Comparison of ENCODE assay signal across 9 cellular contexts in genomic region chr10:58641095-58641531, GRCh38.
DNase-seq lines count a peak whose midpoint lies in the region; ATAC-seq and TF ChIP-seq lines count a peak whose summit lies in the region.
"Had no signal": no experiment of that assay in that cellular context is flagged by ENCODE, and none has a peak within 500 bp of the region (broad histone marks: within the 10 kb centered on the region; RNA-seq: fewer than 3 reads in every experiment).

No MANE protein-coding gene starts in this region.

- H3K9me3 ChIP-seq in lower lobe of right lung = no peaks in the 10 kb centered on the region

- no peaks in the 10 kb centered on the region for H3K36me3 ChIP-seq in lower lobe of right lung

- peaks cover 12% of the 10 kb centered on the region for H3K4me1 Mint-ChIP-seq in nephron progenitor cell

- intact Hi-C loops in lower lobe of right lung (cut with DNase I) = no loop called here

- H3K4me3 ChIP-seq in lower lobe of right lung = no peak overlapping the region
- H3K4me3 ChIP-seq: SK-N-MC had no signal

- peak; percentile 63 for TF ChIP-seq CTCF in C4-2B (conservative IDR thresholded peaks at IDR 0.05)
- peak; percentile 9 for TF ChIP-seq CTCF in lower lobe of right lung (IDR thresholded peaks at IDR 0.05)
- TF ChIP-seq CTCF in nephron progenitor cell (IDR thresholded peaks at IDR 0.05) = no peak
- no peak for TF ChIP-seq CTCF in GM10266 (IDR thresholded peaks at IDR 0.05; ENCODE audit: control insufficient read depth, insufficient read depth, low read depth, missing control alignments)

- no peaks in the 10 kb centered on the region for H3K27me3 ChIP-seq in lower lobe of right lung (ENCODE audit: low read depth)

- H3K4me1 ChIP-seq in lower lobe of right lung = no peaks in the 10 kb centered on the region

- TF ChIP-seq EP300 in Ishikawa (IDR thresholded peaks at IDR 0.05; ENCODE audit: borderline replicate concordance) = no peak

- no peaks in the 10 kb centered on the region for H3K36me3 Mint-ChIP-seq in nephron progenitor cell (ENCODE audit: low read depth)

- TF ChIP-seq RAD21 in Ishikawa (IDR thresholded peaks at IDR 0.05; ENCODE audit: low read depth) = peak; percentile 67

- no peak overlapping the region for H3K27ac ChIP-seq in C4-2B
- H3K27ac ChIP-seq in lower lobe of right lung = no peak overlapping the region
- H3K27ac ChIP-seq: SK-N-MC had no signal

- no peak overlapping the region for H3K4me3 Mint-ChIP-seq in nephron progenitor cell

- DNase-seq in amniotic epithelial cell (ENCODE audit: low read depth) = peak; percentile 92
- no peak for DNase-seq in lower lobe of right lung
- no peak for DNase-seq in nephron progenitor cell
- no peak for DNase-seq in GM10266 (ENCODE audit: extremely low spot score)
- no peak for DNase-seq in stimulated activated naive CD4-positive, alpha-beta T cell (lab: John Stamatoyannopoulos, UW)

- no peak overlapping the region for H3K27ac Mint-ChIP-seq in nephron progenitor cell

- ATAC-seq in lower lobe of right lung = peak in 1 of 2 donors; percentile 44
- no peak for ATAC-seq in GM18519 (IDR thresholded peaks at IDR 0.05; ENCODE audit: low FRiP score, unreplicated experiment)

- no peaks in the 10 kb centered on the region for H3K9me3 Mint-ChIP-seq in nephron progenitor cell

- no peaks in the 10 kb centered on the region for H3K27me3 Mint-ChIP-seq in nephron progenitor cell (ENCODE audit: low read depth, poor library complexity)

TF ChIP-seq in Ishikawa, 13 proteins besides CTCF, POLR2A, EP300 and RAD21:
- TF ChIP-seq YY1 (IDR thresholded peaks at IDR 0.05; ENCODE audit: low read depth) = no peak
- TF ChIP-seq TCF12 (IDR thresholded peaks at IDR 0.05; ENCODE audit: low read depth) = no peak
- TF ChIP-seq, protein P1, sequence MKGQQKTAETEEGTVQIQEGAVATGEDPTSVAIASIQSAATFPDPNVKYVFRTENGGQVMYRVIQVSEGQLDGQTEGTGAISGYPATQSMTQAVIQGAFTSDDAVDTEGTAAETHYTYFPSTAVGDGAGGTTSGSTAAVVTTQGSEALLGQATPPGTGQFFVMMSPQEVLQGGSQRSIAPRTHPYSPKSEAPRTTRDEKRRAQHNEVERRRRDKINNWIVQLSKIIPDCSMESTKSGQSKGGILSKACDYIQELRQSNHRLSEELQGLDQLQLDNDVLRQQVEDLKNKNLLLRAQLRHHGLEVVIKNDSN (IDR thresholded peaks at IDR 0.05) = no peak
- TF ChIP-seq FOXM1 (IDR thresholded peaks at IDR 0.05; ENCODE audit: borderline replicate concordance, low read depth) = no peak
- TF ChIP-seq TAF1 (IDR thresholded peaks at IDR 0.05; ENCODE audit: low read depth) = no peak
- no peak for TF ChIP-seq EGR1 (IDR thresholded peaks at IDR 0.05)
- TF ChIP-seq CREB1 (IDR thresholded peaks at IDR 0.05; ENCODE audit: low read depth) = no peak
- TF ChIP-seq NFIC (IDR thresholded peaks at IDR 0.05) = no peak
- TF ChIP-seq, protein P2, sequence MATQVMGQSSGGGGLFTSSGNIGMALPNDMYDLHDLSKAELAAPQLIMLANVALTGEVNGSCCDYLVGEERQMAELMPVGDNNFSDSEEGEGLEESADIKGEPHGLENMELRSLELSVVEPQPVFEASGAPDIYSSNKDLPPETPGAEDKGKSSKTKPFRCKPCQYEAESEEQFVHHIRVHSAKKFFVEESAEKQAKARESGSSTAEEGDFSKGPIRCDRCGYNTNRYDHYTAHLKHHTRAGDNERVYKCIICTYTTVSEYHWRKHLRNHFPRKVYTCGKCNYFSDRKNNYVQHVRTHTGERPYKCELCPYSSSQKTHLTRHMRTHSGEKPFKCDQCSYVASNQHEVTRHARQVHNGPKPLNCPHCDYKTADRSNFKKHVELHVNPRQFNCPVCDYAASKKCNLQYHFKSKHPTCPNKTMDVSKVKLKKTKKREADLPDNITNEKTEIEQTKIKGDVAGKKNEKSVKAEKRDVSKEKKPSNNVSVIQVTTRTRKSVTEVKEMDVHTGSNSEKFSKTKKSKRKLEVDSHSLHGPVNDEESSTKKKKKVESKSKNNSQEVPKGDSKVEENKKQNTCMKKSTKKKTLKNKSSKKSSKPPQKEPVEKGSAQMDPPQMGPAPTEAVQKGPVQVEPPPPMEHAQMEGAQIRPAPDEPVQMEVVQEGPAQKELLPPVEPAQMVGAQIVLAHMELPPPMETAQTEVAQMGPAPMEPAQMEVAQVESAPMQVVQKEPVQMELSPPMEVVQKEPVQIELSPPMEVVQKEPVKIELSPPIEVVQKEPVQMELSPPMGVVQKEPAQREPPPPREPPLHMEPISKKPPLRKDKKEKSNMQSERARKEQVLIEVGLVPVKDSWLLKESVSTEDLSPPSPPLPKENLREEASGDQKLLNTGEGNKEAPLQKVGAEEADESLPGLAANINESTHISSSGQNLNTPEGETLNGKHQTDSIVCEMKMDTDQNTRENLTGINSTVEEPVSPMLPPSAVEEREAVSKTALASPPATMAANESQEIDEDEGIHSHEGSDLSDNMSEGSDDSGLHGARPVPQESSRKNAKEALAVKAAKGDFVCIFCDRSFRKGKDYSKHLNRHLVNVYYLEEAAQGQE (IDR thresholded peaks at IDR 0.05; ENCODE audit: low read depth) = no peak
- TF ChIP-seq ZBTB7A (IDR thresholded peaks at IDR 0.05; ENCODE audit: low read depth) = no peak
- TF ChIP-seq, protein P3, sequence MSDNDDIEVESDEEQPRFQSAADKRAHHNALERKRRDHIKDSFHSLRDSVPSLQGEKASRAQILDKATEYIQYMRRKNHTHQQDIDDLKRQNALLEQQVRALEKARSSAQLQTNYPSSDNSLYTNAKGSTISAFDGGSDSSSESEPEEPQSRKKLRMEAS (IDR thresholded peaks at IDR 0.05) = no peak
- TF ChIP-seq TEAD4 (IDR thresholded peaks at IDR 0.05) = no peak
- TF ChIP-seq CEBPB (IDR thresholded peaks at IDR 0.05) = no peak

Comparison
In these comparisons a context has a peak if more than half of its experiments do, and no peak if none do; other contexts are left out.
1. CTCF ChIP-seq: peak in C4-2B (single experiment) and lower lobe of right lung (single experiment); none in nephron progenitor cell (single experiment) and GM10266 (single experiment).